In genomic region chr9:113566712-113567071, GRCh38 we compare ENCODE assay signal across 10 cellular contexts.
DNase-seq lines count a peak whose midpoint lies in the region; TF ChIP-seq lines count a peak whose summit lies in the region.
"Had no signal": no experiment of that assay in that cellular context is flagged by ENCODE, and none has a peak within 500 bp of the region (broad histone marks: within the 10 kb centered on the region; RNA-seq: fewer than 3 reads in every experiment).

No MANE protein-coding gene starts in this region.

- H3K27me3 Mint-ChIP-seq in activated naive CD4-positive, alpha-beta T cell treated with anti-CD3 and anti-CD28 coated beads, Interleukin-2, amount 10 ng/mL, durations not matched to agents 7 days and 5 days = peaks cover 10% of the 10 kb centered on the region
- no peaks in the 10 kb centered on the region for H3K27me3 Mint-ChIP-seq in activated naive CD4-positive, alpha-beta T cell treated with anti-CD3 and anti-CD28 coated beads for 36 hours (ENCODE audit: low read depth)
- H3K27me3 Mint-ChIP-seq in nephron (ENCODE audit: low read depth) (peaks cover 16% of the 10 kb centered on the region), progenitor cell of endocrine pancreas (peaks cover 8% of the 10 kb centered on the region), glutamatergic neuron (ENCODE audit: unreplicated experiment) (peaks cover 8% of the 10 kb centered on the region)
- H3K27me3 Mint-ChIP-seq: stimulated activated naive CD8-positive, alpha-beta T cell treated with anti-CD3 and anti-CD28 coated beads, Interleukin-15, Interleukin-2, amounts not matched to agents 100 ng/mL and 50 ng/mL, for 24 hours had no signal

- peaks cover 54% of the 10 kb centered on the region for H3K4me1 ChIP-seq in vagina

- H3K27ac Mint-ChIP-seq in activated naive CD4-positive, alpha-beta T cell treated with anti-CD3 and anti-CD28 coated beads, Interleukin-2, amount 10 ng/mL, durations not matched to agents 7 days and 5 days = no peak overlapping the region
- no peak overlapping the region for H3K27ac Mint-ChIP-seq in activated naive CD4-positive, alpha-beta T cell treated with anti-CD3 and anti-CD28 coated beads for 36 hours
- H3K27ac Mint-ChIP-seq in nephron = no peak overlapping the region
- H3K27ac Mint-ChIP-seq in progenitor cell of endocrine pancreas = no peak overlapping the region
- no peak overlapping the region for H3K27ac Mint-ChIP-seq in glutamatergic neuron (ENCODE audit: unreplicated experiment)

- H3K36me3 Mint-ChIP-seq in activated naive CD4-positive, alpha-beta T cell treated with anti-CD3 and anti-CD28 coated beads, Interleukin-2, amount 10 ng/mL, durations not matched to agents 7 days and 5 days = no peaks in the 10 kb centered on the region
- no peaks in the 10 kb centered on the region for H3K36me3 Mint-ChIP-seq in activated naive CD4-positive, alpha-beta T cell treated with anti-CD3 and anti-CD28 coated beads for 36 hours (ENCODE audit: low read depth)
- H3K36me3 Mint-ChIP-seq in nephron (ENCODE audit: low read depth) = peaks cover 7% of the 10 kb centered on the region
- H3K36me3 Mint-ChIP-seq in progenitor cell of endocrine pancreas (ENCODE audit: insufficient read depth) = peaks cover 4% of the 10 kb centered on the region
- H3K36me3 Mint-ChIP-seq in glutamatergic neuron (ENCODE audit: unreplicated experiment) = no peaks in the 10 kb centered on the region

- H3K4me3 ChIP-seq in vagina = no peak overlapping the region

- no peak for TF ChIP-seq CTCF in nephron (IDR thresholded peaks at IDR 0.05; ENCODE audit: unreplicated experiment in 3 of 3)
- TF ChIP-seq CTCF in vagina (IDR thresholded peaks at IDR 0.05) = no peak
- no peak for TF ChIP-seq CTCF in progenitor cell of endocrine pancreas (IDR thresholded peaks at IDR 0.05; ENCODE audit: unreplicated experiment)
- TF ChIP-seq CTCF in glutamatergic neuron (IDR thresholded peaks at IDR 0.05; ENCODE audit: partially characterized antibody, unreplicated experiment) = no peak

- peak; percentile 10 for DNase-seq in activated naive CD4-positive, alpha-beta T cell treated with anti-CD3 and anti-CD28 coated beads, Interleukin-2, amount 10 ng/mL, durations not matched to agents 7 days and 5 days
- DNase-seq in activated naive CD4-positive, alpha-beta T cell treated with anti-CD3 and anti-CD28 coated beads for 36 hours = no peak
- DNase-seq in erythroblast (lab: John Stamatoyannopoulos, UW) (no peak), vagina (ENCODE audit: extremely low spot score in 2 of 2) (no peak), progenitor cell of endocrine pancreas (ENCODE audit: low spot score, unreplicated experiment) (no peak), glutamatergic neuron (no peak), kidney glomerular epithelial cell (lab: John Stamatoyannopoulos, UW) (no peak)
- DNase-seq: activated gamma-delta T cell had no signal

- H3K36me3 ChIP-seq in vagina = no peaks in the 10 kb centered on the region

- TF ChIP-seq POLR2A in erythroblast (IDR thresholded peaks at IDR 0.05; ENCODE audit: low read length) = peak; percentile 14
- no peak for TF ChIP-seq POLR2A in vagina (IDR thresholded peaks at IDR 0.05)

- no peak overlapping the region for H3K4me3 Mint-ChIP-seq in activated naive CD4-positive, alpha-beta T cell treated with anti-CD3 and anti-CD28 coated beads, Interleukin-2, amount 10 ng/mL, durations not matched to agents 7 days and 5 days
- no peak overlapping the region for H3K4me3 Mint-ChIP-seq in activated naive CD4-positive, alpha-beta T cell treated with anti-CD3 and anti-CD28 coated beads for 36 hours
- H3K4me3 Mint-ChIP-seq in nephron (peak overlapping the region; percentile 9 to 88 (median 85)), progenitor cell of endocrine pancreas (ENCODE audit: low read depth) (no peak overlapping the region), glutamatergic neuron (ENCODE audit: unreplicated experiment) (no peak overlapping the region)
- H3K4me3 Mint-ChIP-seq: stimulated activated naive CD8-positive, alpha-beta T cell treated with anti-CD3 and anti-CD28 coated beads, Interleukin-15, Interleukin-2, amounts not matched to agents 100 ng/mL and 50 ng/mL, for 24 hours had no signal

- H3K27me3 ChIP-seq in vagina = no peaks in the 10 kb centered on the region

- peak overlapping the region; percentile 3 for H3K27ac ChIP-seq in vagina

- intact Hi-C loops in activated naive CD4-positive, alpha-beta T cell treated with anti-CD3 and anti-CD28 coated beads for 36 hours (cut with micrococcal nuclease) = no loop called here
- intact Hi-C loops in vagina (cut with DNase I) = no loop called here

- CTCF ChIA-PET in activated naive CD4-positive, alpha-beta T cell treated with anti-CD3 and anti-CD28 coated beads, Interleukin-2, amount 10 ng/mL, durations not matched to agents 7 days and 5 days (lab: Charles Lee) = no interaction called here
- CTCF ChIA-PET in activated naive CD4-positive, alpha-beta T cell treated with anti-CD3 and anti-CD28 coated beads for 36 hours (lab: Charles Lee) = no interaction called here

- no peaks in the 10 kb centered on the region for H3K4me1 Mint-ChIP-seq in activated naive CD4-positive, alpha-beta T cell treated with anti-CD3 and anti-CD28 coated beads, Interleukin-2, amount 10 ng/mL, durations not matched to agents 7 days and 5 days
- H3K4me1 Mint-ChIP-seq in activated naive CD4-positive, alpha-beta T cell treated with anti-CD3 and anti-CD28 coated beads for 36 hours (ENCODE audit: low read depth) = no peaks in the 10 kb centered on the region
- peaks cover 58% of the 10 kb centered on the region for H3K4me1 Mint-ChIP-seq in nephron
- H3K4me1 Mint-ChIP-seq in progenitor cell of endocrine pancreas (ENCODE audit: low read depth) = peaks cover 12% of the 10 kb centered on the region
- peaks cover 20% of the 10 kb centered on the region for H3K4me1 Mint-ChIP-seq in glutamatergic neuron (ENCODE audit: low read depth, unreplicated experiment)

- no peaks in the 10 kb centered on the region for H3K9me3 Mint-ChIP-seq in activated naive CD4-positive, alpha-beta T cell treated with anti-CD3 and anti-CD28 coated beads, Interleukin-2, amount 10 ng/mL, durations not matched to agents 7 days and 5 days
- no peaks in the 10 kb centered on the region for H3K9me3 Mint-ChIP-seq in activated naive CD4-positive, alpha-beta T cell treated with anti-CD3 and anti-CD28 coated beads for 36 hours
- no peaks in the 10 kb centered on the region for H3K9me3 Mint-ChIP-seq in nephron
- no peaks in the 10 kb centered on the region for H3K9me3 Mint-ChIP-seq in progenitor cell of endocrine pancreas (ENCODE audit: low read depth)
- peaks cover 9% of the 10 kb centered on the region for H3K9me3 Mint-ChIP-seq in glutamatergic neuron (ENCODE audit: unreplicated experiment)
- H3K9me3 Mint-ChIP-seq: stimulated activated naive CD8-positive, alpha-beta T cell treated with anti-CD3 and anti-CD28 coated beads, Interleukin-15, Interleukin-2, amounts not matched to agents 100 ng/mL and 50 ng/mL, for 24 hours had no signal

- H3K9me3 ChIP-seq in vagina = no peaks in the 10 kb centered on the region

Comparison
In these comparisons a context has a peak if more than half of its experiments do, and no peak if none do; other contexts are left out.
1. H3K4me3 Mint-ChIP-seq: peak in nephron (3 of 3); none in activated naive CD4-positive, alpha-beta T cell treated with anti-CD3 and anti-CD28 coated beads, Interleukin-2, amount 10 ng/mL, durations not matched to agents 7 days and 5 days (single experiment), activated naive CD4-positive, alpha-beta T cell treated with anti-CD3 and anti-CD28 coated beads for 36 hours (single experiment), progenitor cell of endocrine pancreas (single experiment) and glutamatergic neuron (single experiment).